Comparison of ENCODE assay signal across 8 cellular contexts in genomic region chr3:50350213-50350526, GRCh38. TPM values are rescaled to one million over a fixed set of nuclear protein-coding genes. Genes with fewer than 3 reads are reported as not detected.
A peak's percentile ranks its signal among the peaks of the same experiment; 100 is the strongest.
DNase-seq lines count a peak whose midpoint lies in the region; ATAC-seq and TF ChIP-seq lines count a peak whose summit lies in the region.

No MANE protein-coding gene starts in this region.

- no peak for TF ChIP-seq CTCF in GM12865 (IDR thresholded peaks at IDR 0.05; ENCODE audit: insufficient read depth, low read depth, low read length, missing control alignments)
- TF ChIP-seq CTCF in SU-DHL-6 (IDR thresholded peaks at IDR 0.05; ENCODE audit: insufficient read depth, low read length, poor library complexity, severe bottlenecking): no peak
- no peak for TF ChIP-seq CTCF in fibroblast of mammary gland (conservative IDR thresholded peaks at IDR 0.05; ENCODE audit: control insufficient read depth, insufficient read depth, low read depth, low read length)

- H3K27ac ChIP-seq in SU-DHL-6 (ENCODE audit: low read depth, low read length) (peak overlapping the region; percentile 81; the same call in 1 of the 2 replicates), rectal smooth muscle tissue (ENCODE audit: low read depth, low read length) (peak overlapping the region; percentile 93)

- intact Hi-C loops in posterior vena cava (cut with DNase I): no loop called here

- H3K9ac ChIP-seq in SU-DHL-6 (ENCODE audit: low read length) (peak overlapping the region; percentile 81), rectal smooth muscle tissue (ENCODE audit: low read length) (peak overlapping the region; percentile 12)

- H4K20me1 ChIP-seq in SU-DHL-6 (ENCODE audit: low read depth, low read length): no peaks in the 10 kb centered on the region

- H3K9me2 ChIP-seq in SU-DHL-6 (replicated peaks; ENCODE audit: insufficient read depth, low read length): no peaks in the 10 kb centered on the region

- H3K4me3 ChIP-seq in GM12865 (ENCODE audit: low read depth, low read length): peak overlapping the region; percentile 75
- peak overlapping the region; percentile 75 for H3K4me3 ChIP-seq in SU-DHL-6 (ENCODE audit: insufficient read depth, low read length, poor library complexity, severe bottlenecking)
- H3K4me3 ChIP-seq in fibroblast of mammary gland (ENCODE audit: control insufficient read depth, low read depth, low read length): peak overlapping the region; percentile 92
- peak overlapping the region; percentile 90 for H3K4me3 ChIP-seq in rectal smooth muscle tissue (ENCODE audit: low read length)

- peak overlapping the region; percentile 95 for H3K4me2 ChIP-seq in SU-DHL-6 (ENCODE audit: low read depth, low read length, poor library complexity, severe bottlenecking)

- H3K9me3 ChIP-seq in SU-DHL-6 (ENCODE audit: insufficient read depth, low read length): no peaks in the 10 kb centered on the region

- H3K36me3 ChIP-seq in SU-DHL-6 (ENCODE audit: low read length): no peaks in the 10 kb centered on the region
- peaks cover 24% of the 10 kb centered on the region for H3K36me3 ChIP-seq in rectal smooth muscle tissue (ENCODE audit: control insufficient read depth, insufficient read depth, low read length)

- peak overlapping the region; percentile 40 for H2AFZ ChIP-seq in SU-DHL-6 (ENCODE audit: low read depth, low read length, severe bottlenecking)

- no peak for ATAC-seq in GM19035 (IDR thresholded peaks at IDR 0.05; ENCODE audit: unreplicated experiment)

- H3K27me3 ChIP-seq in SU-DHL-6 (ENCODE audit: low read length) (no peaks in the 10 kb centered on the region), rectal smooth muscle tissue (ENCODE audit: control insufficient read depth, insufficient read depth, low read length) (no peaks in the 10 kb centered on the region)

- DNase-seq in GM12865 (ENCODE audit: low read depth) (no peak), fibroblast of mammary gland (ENCODE audit: low read depth) (no peak), posterior vena cava (ENCODE audit: low spot score) (no peak), NCI-H82 (lab: John Stamatoyannopoulos, UW) (no peak), iPS-NIHi7 (ENCODE audit: extremely low spot score) (no peak)

- H3K4me1 ChIP-seq in rectal smooth muscle tissue (ENCODE audit: control insufficient read depth, insufficient read depth, low read length): peaks cover 15% of the 10 kb centered on the region

- no peaks in the 10 kb centered on the region; the same call in 1 of the 2 replicates for H3F3A ChIP-seq in SU-DHL-6 (ENCODE audit: insufficient read depth)

- H3K79me2 ChIP-seq in SU-DHL-6 (ENCODE audit: insufficient read depth, low read length): peaks cover 16% of the 10 kb centered on the region

RNA-seq across cellular contexts. Expression of gene NPRL2, which starts 0.4 kb away (rescaled TPM):
- total RNA-seq in posterior vena cava: 10 to 100 TPM; 10.6 to 17.4 TPM

RNA-seq across cellular contexts. Expression of gene CYB561D2, which starts 0.5 kb away (rescaled TPM):
- total RNA-seq in posterior vena cava: 10 to 100 TPM in 1 of 2 donors, 1 to 10 TPM in 1; 7.9 to 10.5 TPM

RNA-seq across cellular contexts. Expression of gene ZMYND10, which starts 4.6 kb away (rescaled TPM):
- total RNA-seq in posterior vena cava: under 1 TPM; 0.23 to 0.24 TPM

RNA-seq across cellular contexts. Expression of gene TMEM115, which starts 9.2 kb away (rescaled TPM):
- total RNA-seq in posterior vena cava: 10 to 100 TPM; 29.3 TPM

RNA-seq across cellular contexts. Expression of gene RASSF1, which starts 9.5 kb away (rescaled TPM):
- total RNA-seq in posterior vena cava: 10 to 100 TPM; 31.3 to 40.3 TPM
